8 cellular contexts compared by ENCODE assay signal in the genomic region with DNA sequence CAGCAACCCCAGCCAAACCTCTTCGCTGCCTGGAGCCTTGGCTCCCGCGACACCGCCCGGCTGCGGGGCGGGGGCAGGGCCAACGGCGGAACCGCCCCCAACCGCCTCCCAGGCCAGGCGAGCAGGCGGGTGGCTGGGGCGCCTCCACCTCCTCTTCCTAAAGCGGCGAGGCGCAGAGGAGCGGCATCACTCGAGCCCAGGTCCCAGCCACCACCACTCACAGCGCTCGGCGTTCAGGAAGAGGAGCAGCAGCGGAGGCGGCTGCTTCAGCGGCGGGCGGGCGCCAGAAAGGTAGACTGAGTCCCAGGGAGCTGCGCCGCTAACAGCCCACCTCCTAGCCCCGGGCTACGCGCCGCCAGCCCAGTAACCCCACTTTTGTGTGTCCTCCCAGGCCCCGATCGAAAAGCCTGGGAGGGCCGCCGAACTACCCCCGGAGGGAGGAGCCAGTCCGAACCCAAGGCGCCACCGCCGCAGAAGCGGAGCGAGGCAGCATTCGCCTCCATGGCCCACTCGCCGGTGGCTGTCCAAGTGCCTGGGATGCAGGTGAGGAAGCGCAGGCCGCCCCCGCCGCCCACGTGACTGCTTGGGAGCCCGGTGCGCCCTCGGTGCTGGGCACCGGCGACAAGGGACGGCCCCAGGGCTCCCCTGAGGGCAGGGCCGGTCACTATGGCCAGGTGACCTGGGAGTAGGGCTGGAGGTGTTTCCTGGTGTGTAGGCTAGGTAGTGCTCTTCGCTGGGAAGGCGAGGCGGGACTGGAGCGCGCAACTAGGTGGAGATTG. TPM values are rescaled to one million over a fixed set of nuclear protein-coding genes. Genes with fewer than 3 reads are reported as not detected.
A peak's percentile ranks its signal among the peaks of the same experiment; 100 is the strongest.
DNase-seq lines count a peak whose midpoint lies in the region; ATAC-seq, FAIRE-seq and TF ChIP-seq lines count a peak whose summit lies in the region.

A gene (plus strand): TSS at position 186 of the 779 bp plus-strand sequence. CDS start 316 bp downstream, at position 502.

- no peak for FAIRE-seq in A549 (lab: Jason Lieb, UNC)

- WGBS in A549 (ENCODE audit: missing lambda C conversion rate): 6% methylated on average over 3 of the region's 65 CpGs

- H3K27ac ChIP-seq in A549: peak within 1 kb of the TSS; percentile 64 to 82

- H3K4me2 ChIP-seq in A549: peak within 1 kb of the TSS; percentile 92

- peak; percentile 95 for ATAC-seq in A549
- peak; percentile 72 for ATAC-seq in GM18519 (IDR thresholded peaks at IDR 0.05; ENCODE audit: low FRiP score, unreplicated experiment)
- peak; percentile 70 for ATAC-seq in HG02981 (IDR thresholded peaks at IDR 0.05; ENCODE audit: unreplicated experiment)

- POLR2A ChIA-PET in A549 (lab: Yijun Ruan, JAX): interaction anchor here (1.2 kb wide), 1 partner anchor 196 kb away, joined by 4 read pairs; a partner anchor contains a TSS

- peak; percentile 65 for TF ChIP-seq POLR2A in A549 (IDR thresholded peaks at IDR 0.05; ENCODE audit: low read length)

- CTCF ChIA-PET in A549 (lab: Yijun Ruan, JAX): interaction anchor here (1.1 kb wide), 2 partner anchors 10 to 48 kb away, joined by 3 read pairs; no protein-coding TSS in a partner anchor

- no peak for TF ChIP-seq CTCF in A549 (IDR thresholded peaks at IDR 0.05)

- peak within 1 kb of the TSS; percentile 55 for H3K4me3 ChIP-seq in A549

- DNase-seq in A549 (ENCODE audit: low read depth in 1 of 2, low spot score in 1 of 2) (peak; percentile 48 to 73), NCI-H2196 (lab: John Stamatoyannopoulos, UW; ENCODE audit: unreplicated experiment) (peak; percentile 64), cerebellar cortex (ENCODE audit: low spot score) (peak; percentile 48), left kidney (ENCODE audit: low read depth, low spot score) (peak; percentile 80)
- peak; percentile 32 for DNase-seq in activated CD4-positive, CD25-positive, alpha-beta regulatory T cell treated with anti-CD3 and anti-CD28 coated beads, Interleukin-2, amount 50 U/mL, for 16 hours (ENCODE audit: low read depth, low spot score)
- peak; percentile 49 to 68 for DNase-seq in stimulated activated CD4-positive, alpha-beta T cell treated with anti-CD3 and anti-CD28 coated beads, Interleukin-2, amount 100 ng/mL, for 48 hours

- H3K9me3 ChIP-seq in A549: no peaks in the 10 kb centered on the region

- H3K4me1 ChIP-seq in A549: peaks cover 6% of the 10 kb centered on the region; the same call in 1 of the 3 replicates

- no peak for TF ChIP-seq EP300 in A549 (IDR thresholded peaks at IDR 0.05)

- no peak for TF ChIP-seq RAD21 in A549 (conservative IDR thresholded peaks at IDR 0.05 in 1 of 2, IDR thresholded peaks at IDR 0.05 in 1 of 2)

TF ChIP-seq in A549, 52 proteins besides CTCF, POLR2A, EP300 and RAD21 (continues in another document):
- TF ChIP-seq, protein P1, sequence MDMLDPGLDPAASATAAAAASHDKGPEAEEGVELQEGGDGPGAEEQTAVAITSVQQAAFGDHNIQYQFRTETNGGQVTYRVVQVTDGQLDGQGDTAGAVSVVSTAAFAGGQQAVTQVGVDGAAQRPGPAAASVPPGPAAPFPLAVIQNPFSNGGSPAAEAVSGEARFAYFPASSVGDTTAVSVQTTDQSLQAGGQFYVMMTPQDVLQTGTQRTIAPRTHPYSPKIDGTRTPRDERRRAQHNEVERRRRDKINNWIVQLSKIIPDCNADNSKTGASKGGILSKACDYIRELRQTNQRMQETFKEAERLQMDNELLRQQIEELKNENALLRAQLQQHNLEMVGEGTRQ (IDR thresholded peaks at IDR 0.05): 0 out of 2 replicates have a peak, but pooled peaks have one; percentile 58
- TF ChIP-seq CBX8 (IDR thresholded peaks at IDR 0.05): no peak
- TF ChIP-seq RNF2 (IDR thresholded peaks at IDR 0.05; ENCODE audit: borderline replicate concordance, low read depth): no peak
- TF ChIP-seq ZFP36 (IDR thresholded peaks at IDR 0.05; ENCODE audit: borderline replicate concordance, partially characterized antibody): no peak
- TF ChIP-seq, protein P2, sequence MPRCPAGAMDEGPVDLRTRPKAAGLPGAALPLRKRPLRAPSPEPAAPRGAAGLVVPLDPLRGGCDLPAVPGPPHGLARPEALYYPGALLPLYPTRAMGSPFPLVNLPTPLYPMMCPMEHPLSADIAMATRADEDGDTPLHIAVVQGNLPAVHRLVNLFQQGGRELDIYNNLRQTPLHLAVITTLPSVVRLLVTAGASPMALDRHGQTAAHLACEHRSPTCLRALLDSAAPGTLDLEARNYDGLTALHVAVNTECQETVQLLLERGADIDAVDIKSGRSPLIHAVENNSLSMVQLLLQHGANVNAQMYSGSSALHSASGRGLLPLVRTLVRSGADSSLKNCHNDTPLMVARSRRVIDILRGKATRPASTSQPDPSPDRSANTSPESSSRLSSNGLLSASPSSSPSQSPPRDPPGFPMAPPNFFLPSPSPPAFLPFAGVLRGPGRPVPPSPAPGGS (IDR thresholded peaks at IDR 0.05): 0 out of 3 replicates have a peak, but pooled peaks have one; percentile 26
- TF ChIP-seq SREBF2 (IDR thresholded peaks at IDR 0.05): no peak
- no peak for TF ChIP-seq HOXA7 (CRISPR knock-in tag; IDR thresholded peaks at IDR 0.05)
- TF ChIP-seq, protein P3, sequence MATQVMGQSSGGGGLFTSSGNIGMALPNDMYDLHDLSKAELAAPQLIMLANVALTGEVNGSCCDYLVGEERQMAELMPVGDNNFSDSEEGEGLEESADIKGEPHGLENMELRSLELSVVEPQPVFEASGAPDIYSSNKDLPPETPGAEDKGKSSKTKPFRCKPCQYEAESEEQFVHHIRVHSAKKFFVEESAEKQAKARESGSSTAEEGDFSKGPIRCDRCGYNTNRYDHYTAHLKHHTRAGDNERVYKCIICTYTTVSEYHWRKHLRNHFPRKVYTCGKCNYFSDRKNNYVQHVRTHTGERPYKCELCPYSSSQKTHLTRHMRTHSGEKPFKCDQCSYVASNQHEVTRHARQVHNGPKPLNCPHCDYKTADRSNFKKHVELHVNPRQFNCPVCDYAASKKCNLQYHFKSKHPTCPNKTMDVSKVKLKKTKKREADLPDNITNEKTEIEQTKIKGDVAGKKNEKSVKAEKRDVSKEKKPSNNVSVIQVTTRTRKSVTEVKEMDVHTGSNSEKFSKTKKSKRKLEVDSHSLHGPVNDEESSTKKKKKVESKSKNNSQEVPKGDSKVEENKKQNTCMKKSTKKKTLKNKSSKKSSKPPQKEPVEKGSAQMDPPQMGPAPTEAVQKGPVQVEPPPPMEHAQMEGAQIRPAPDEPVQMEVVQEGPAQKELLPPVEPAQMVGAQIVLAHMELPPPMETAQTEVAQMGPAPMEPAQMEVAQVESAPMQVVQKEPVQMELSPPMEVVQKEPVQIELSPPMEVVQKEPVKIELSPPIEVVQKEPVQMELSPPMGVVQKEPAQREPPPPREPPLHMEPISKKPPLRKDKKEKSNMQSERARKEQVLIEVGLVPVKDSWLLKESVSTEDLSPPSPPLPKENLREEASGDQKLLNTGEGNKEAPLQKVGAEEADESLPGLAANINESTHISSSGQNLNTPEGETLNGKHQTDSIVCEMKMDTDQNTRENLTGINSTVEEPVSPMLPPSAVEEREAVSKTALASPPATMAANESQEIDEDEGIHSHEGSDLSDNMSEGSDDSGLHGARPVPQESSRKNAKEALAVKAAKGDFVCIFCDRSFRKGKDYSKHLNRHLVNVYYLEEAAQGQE (IDR thresholded peaks at IDR 0.05): peak; percentile 47
- no peak for TF ChIP-seq MAZ (IDR thresholded peaks at IDR 0.05; ENCODE audit: borderline replicate concordance, low read depth, low read length)
- no peak for TF ChIP-seq JUNB (IDR thresholded peaks at IDR 0.05)
- no peak for TF ChIP-seq HOXB5 (CRISPR knock-in tag; IDR thresholded peaks at IDR 0.05)
- TF ChIP-seq, protein P4, sequence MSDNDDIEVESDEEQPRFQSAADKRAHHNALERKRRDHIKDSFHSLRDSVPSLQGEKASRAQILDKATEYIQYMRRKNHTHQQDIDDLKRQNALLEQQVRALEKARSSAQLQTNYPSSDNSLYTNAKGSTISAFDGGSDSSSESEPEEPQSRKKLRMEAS (IDR thresholded peaks at IDR 0.05): peak; percentile 30; the same call in 1 of the 2 replicates
- TF ChIP-seq ZNF302 (CRISPR knock-in tag; IDR thresholded peaks at IDR 0.05): no peak
- TF ChIP-seq JUN (IDR thresholded peaks at IDR 0.05): peak; percentile 35 to 40; a peak in 1 of 5 replicates
- TF ChIP-seq, protein P5, sequence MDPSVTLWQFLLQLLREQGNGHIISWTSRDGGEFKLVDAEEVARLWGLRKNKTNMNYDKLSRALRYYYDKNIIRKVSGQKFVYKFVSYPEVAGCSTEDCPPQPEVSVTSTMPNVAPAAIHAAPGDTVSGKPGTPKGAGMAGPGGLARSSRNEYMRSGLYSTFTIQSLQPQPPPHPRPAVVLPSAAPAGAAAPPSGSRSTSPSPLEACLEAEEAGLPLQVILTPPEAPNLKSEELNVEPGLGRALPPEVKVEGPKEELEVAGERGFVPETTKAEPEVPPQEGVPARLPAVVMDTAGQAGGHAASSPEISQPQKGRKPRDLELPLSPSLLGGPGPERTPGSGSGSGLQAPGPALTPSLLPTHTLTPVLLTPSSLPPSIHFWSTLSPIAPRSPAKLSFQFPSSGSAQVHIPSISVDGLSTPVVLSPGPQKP (IDR thresholded peaks at IDR 0.05; ENCODE audit: low read depth, low read length): no peak
- TF ChIP-seq FOSL2 (IDR thresholded peaks at IDR 0.05): no peak
- TF ChIP-seq FOSL2 (CRISPR knock-in tag; IDR thresholded peaks at IDR 0.05): no peak
- no peak for TF ChIP-seq KDM1A (IDR thresholded peaks at IDR 0.05; ENCODE audit: low read depth)
- TF ChIP-seq CHD2 (IDR thresholded peaks at IDR 0.05; ENCODE audit: low read length, partially characterized antibody): peak; percentile 61
- TF ChIP-seq, protein P6, sequence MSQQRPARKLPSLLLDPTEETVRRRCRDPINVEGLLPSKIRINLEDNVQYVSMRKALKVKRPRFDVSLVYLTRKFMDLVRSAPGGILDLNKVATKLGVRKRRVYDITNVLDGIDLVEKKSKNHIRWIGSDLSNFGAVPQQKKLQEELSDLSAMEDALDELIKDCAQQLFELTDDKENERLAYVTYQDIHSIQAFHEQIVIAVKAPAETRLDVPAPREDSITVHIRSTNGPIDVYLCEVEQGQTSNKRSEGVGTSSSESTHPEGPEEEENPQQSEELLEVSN (IDR thresholded peaks at IDR 0.05; ENCODE audit: borderline replicate concordance, low read depth): no peak
- TF ChIP-seq TFCP2L1 (CRISPR knock-in tag; IDR thresholded peaks at IDR 0.05): no peak

RNA-seq across cellular contexts. Expression of the gene that starts here (rescaled TPM):
- polyA plus RNA-seq in A549 (2011; rRNA removed) (16.8 and 23.9 TPM in 2 replicates), A549 (2017; fragmentation: RNase III; extraction: RNeasy Plus Mini Kit Qiagen cat#74134 plus additional on column Dnase treatment) (10.0 to 11.5 TPM (median 11.3 TPM) in 3 replicates)
- 3.1 and 3.6 TPM in 2 replicates for polyA plus RNA-seq in A549 (2012; cell fraction: cytosol; rRNA removed)
- 1.9 and 3.0 TPM in 2 replicates for polyA plus RNA-seq in A549 (2012; cell fraction: nucleus; rRNA removed)
- polyA minus RNA-seq in A549 (2011; rRNA and poly(A)+ RNA removed): 3.4 and 4.2 TPM in 2 replicates

Comparison
In these comparisons a context has a peak if more than half of its experiments do, and no peak if none do; other contexts are left out.
1. Peak in every context shown above with its lines: DNase-seq, ATAC-seq, H3K4me3 ChIP-seq and H3K27ac ChIP-seq.